2 cellular contexts compared by ENCODE assay signal in the genomic region with DNA sequence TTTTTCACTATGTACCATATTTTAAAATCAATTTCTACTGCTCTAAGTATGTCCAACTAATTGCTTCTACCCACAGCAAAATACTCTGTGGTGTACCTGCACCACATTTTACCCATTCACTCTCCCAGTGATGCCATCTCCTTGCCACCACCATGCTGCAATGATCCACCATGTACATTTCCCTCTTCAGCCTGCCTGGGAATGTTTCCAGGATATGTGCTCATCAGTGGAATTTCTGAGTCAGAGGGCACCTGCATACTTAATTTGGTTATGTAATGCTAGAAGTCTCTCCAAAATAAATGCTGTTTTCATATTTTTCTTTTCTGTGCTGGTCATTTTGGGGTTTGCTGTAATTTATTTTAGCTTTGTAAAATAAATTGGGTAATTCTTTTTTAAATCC.
A peak's percentile ranks its signal among the peaks of the same experiment; 100 is the strongest.
TF ChIP-seq lines count a peak whose summit lies in the region.

No MANE protein-coding gene starts in this region.

TF ChIP-seq in Ishikawa, 13 proteins besides CTCF, POLR2A, EP300 and RAD21 (continued from another document):
- TF ChIP-seq EGR1 (IDR thresholded peaks at IDR 0.05) (no peak), TCF12 (IDR thresholded peaks at IDR 0.05; ENCODE audit: low read depth) (peak; percentile 76), CREB1 (IDR thresholded peaks at IDR 0.05; ENCODE audit: low read depth) (no peak), ZBTB7A (IDR thresholded peaks at IDR 0.05; ENCODE audit: low read depth) (no peak), NFIC (IDR thresholded peaks at IDR 0.05) (peak; percentile 82)
- TF ChIP-seq, protein P1, sequence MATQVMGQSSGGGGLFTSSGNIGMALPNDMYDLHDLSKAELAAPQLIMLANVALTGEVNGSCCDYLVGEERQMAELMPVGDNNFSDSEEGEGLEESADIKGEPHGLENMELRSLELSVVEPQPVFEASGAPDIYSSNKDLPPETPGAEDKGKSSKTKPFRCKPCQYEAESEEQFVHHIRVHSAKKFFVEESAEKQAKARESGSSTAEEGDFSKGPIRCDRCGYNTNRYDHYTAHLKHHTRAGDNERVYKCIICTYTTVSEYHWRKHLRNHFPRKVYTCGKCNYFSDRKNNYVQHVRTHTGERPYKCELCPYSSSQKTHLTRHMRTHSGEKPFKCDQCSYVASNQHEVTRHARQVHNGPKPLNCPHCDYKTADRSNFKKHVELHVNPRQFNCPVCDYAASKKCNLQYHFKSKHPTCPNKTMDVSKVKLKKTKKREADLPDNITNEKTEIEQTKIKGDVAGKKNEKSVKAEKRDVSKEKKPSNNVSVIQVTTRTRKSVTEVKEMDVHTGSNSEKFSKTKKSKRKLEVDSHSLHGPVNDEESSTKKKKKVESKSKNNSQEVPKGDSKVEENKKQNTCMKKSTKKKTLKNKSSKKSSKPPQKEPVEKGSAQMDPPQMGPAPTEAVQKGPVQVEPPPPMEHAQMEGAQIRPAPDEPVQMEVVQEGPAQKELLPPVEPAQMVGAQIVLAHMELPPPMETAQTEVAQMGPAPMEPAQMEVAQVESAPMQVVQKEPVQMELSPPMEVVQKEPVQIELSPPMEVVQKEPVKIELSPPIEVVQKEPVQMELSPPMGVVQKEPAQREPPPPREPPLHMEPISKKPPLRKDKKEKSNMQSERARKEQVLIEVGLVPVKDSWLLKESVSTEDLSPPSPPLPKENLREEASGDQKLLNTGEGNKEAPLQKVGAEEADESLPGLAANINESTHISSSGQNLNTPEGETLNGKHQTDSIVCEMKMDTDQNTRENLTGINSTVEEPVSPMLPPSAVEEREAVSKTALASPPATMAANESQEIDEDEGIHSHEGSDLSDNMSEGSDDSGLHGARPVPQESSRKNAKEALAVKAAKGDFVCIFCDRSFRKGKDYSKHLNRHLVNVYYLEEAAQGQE (IDR thresholded peaks at IDR 0.05; ENCODE audit: low read depth), result no peak
- TF ChIP-seq, protein P2, sequence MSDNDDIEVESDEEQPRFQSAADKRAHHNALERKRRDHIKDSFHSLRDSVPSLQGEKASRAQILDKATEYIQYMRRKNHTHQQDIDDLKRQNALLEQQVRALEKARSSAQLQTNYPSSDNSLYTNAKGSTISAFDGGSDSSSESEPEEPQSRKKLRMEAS (IDR thresholded peaks at IDR 0.05), result peak; percentile 41; the same call in 1 of the 2 replicates
- TF ChIP-seq, protein P3, sequence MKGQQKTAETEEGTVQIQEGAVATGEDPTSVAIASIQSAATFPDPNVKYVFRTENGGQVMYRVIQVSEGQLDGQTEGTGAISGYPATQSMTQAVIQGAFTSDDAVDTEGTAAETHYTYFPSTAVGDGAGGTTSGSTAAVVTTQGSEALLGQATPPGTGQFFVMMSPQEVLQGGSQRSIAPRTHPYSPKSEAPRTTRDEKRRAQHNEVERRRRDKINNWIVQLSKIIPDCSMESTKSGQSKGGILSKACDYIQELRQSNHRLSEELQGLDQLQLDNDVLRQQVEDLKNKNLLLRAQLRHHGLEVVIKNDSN (IDR thresholded peaks at IDR 0.05), result no peak

TF ChIP-seq in K562, 482 proteins besides CTCF, POLR2A, EP300 and RAD21 (continued from another document):
- TF ChIP-seq, protein P4, sequence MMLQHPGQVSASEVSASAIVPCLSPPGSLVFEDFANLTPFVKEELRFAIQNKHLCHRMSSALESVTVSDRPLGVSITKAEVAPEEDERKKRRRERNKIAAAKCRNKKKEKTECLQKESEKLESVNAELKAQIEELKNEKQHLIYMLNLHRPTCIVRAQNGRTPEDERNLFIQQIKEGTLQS (IDR thresholded peaks at IDR 0.05), result 0 out of 2 replicates have a peak, but pooled peaks have one; percentile 24
- TF ChIP-seq, protein P4 (CRISPR knock-in tag; conservative IDR thresholded peaks at IDR 0.05), result no peak
- TF ChIP-seq ZNF445 (CRISPR knock-in tag; IDR thresholded peaks at IDR 0.05; ENCODE audit: low read depth), result no peak
- no peak for TF ChIP-seq C11orf30 (IDR thresholded peaks at IDR 0.05; ENCODE audit: low read depth)
- no peak for TF ChIP-seq RBBP5 (IDR thresholded peaks at IDR 0.05; ENCODE audit: borderline replicate concordance, insufficient read depth, low read length, poor library complexity, severe bottlenecking)
- 0 out of 2 replicates have a peak, but pooled peaks have one; percentile 7 for TF ChIP-seq JUND (IDR thresholded peaks at IDR 0.05; ENCODE audit: borderline replicate concordance, low read depth, low read length)
- no peak for TF ChIP-seq JUND (tag; IDR thresholded peaks at IDR 0.05; ENCODE audit: borderline replicate concordance, low read depth, low read length)
